In genomic region chr5:150658121-150658520, GRCh38 we compare ENCODE assay signal across 1 cellular context.
TF ChIP-seq lines count a peak whose summit lies in the region.

No MANE protein-coding gene starts in this region.

TF ChIP-seq in IMR-90, 13 proteins besides CTCF, POLR2A, EP300 and RAD21 (continued from another document):
- TF ChIP-seq USF2 (IDR thresholded peaks at IDR 0.05; ENCODE audit: low read depth, low read length) (no peak), MXI1 (IDR thresholded peaks at IDR 0.05; ENCODE audit: borderline replicate concordance, low read depth, low read length) (no peak), NFE2L2 (IDR thresholded peaks at IDR 0.05; ENCODE audit: low read depth, low read length) (no peak), CEBPB (IDR thresholded peaks at IDR 0.05; ENCODE audit: low read depth, low read length) (no peak)
TF ChIP-seq in IMR-90: peak in this region for 0.
